1 cellular context compared by ENCODE assay signal in genomic region chr4:1548812-1549637, GRCh38.
TF ChIP-seq lines count a peak whose summit lies in the region.

No MANE protein-coding gene starts in this region.

TF ChIP-seq in K562, 482 proteins besides CTCF, POLR2A, EP300 and RAD21 (continued from another document):
- TF ChIP-seq, protein P1, sequence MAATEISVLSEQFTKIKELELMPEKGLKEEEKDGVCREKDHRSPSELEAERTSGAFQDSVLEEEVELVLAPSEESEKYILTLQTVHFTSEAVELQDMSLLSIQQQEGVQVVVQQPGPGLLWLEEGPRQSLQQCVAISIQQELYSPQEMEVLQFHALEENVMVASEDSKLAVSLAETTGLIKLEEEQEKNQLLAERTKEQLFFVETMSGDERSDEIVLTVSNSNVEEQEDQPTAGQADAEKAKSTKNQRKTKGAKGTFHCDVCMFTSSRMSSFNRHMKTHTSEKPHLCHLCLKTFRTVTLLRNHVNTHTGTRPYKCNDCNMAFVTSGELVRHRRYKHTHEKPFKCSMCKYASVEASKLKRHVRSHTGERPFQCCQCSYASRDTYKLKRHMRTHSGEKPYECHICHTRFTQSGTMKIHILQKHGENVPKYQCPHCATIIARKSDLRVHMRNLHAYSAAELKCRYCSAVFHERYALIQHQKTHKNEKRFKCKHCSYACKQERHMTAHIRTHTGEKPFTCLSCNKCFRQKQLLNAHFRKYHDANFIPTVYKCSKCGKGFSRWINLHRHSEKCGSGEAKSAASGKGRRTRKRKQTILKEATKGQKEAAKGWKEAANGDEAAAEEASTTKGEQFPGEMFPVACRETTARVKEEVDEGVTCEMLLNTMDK (IDR thresholded peaks at IDR 0.05; ENCODE audit: borderline replicate concordance, insufficient read depth, low read depth, low read length, poor library complexity, severe bottlenecking) = peak; percentile 3
- TF ChIP-seq RB1 (IDR thresholded peaks at IDR 0.05; ENCODE audit: low read depth) = 0 out of 2 replicates have a peak, but pooled peaks have one; percentile 31
- TF ChIP-seq KLF16 (IDR thresholded peaks at IDR 0.05) = peak; percentile 43; the same call in 1 of the 2 replicates
- TF ChIP-seq IRF2 (CRISPR knock-in tag; IDR thresholded peaks at IDR 0.05) = 0 out of 2 replicates have a peak, but pooled peaks have one; percentile 28
- TF ChIP-seq VEZF1 (CRISPR knock-in tag; IDR thresholded peaks at IDR 0.05) = peak; percentile 66
- TF ChIP-seq SMC3 (conservative IDR thresholded peaks at IDR 0.05; ENCODE audit: insufficient read depth, low read depth, low read length) = peak; percentile 29; the same call in 1 of the 2 replicates
- TF ChIP-seq ZC3H4 (CRISPR knock-in tag; IDR thresholded peaks at IDR 0.05; ENCODE audit: borderline replicate concordance) = 0 out of 2 replicates have a peak, but pooled peaks have one; percentile 39
- TF ChIP-seq XRCC5 (IDR thresholded peaks at IDR 0.05; ENCODE audit: low read depth, low read length) = 0 out of 2 replicates have a peak, but pooled peaks have one; percentile 61
